Comparison of ENCODE assay signal across 26 cellular contexts in the genomic region with DNA sequence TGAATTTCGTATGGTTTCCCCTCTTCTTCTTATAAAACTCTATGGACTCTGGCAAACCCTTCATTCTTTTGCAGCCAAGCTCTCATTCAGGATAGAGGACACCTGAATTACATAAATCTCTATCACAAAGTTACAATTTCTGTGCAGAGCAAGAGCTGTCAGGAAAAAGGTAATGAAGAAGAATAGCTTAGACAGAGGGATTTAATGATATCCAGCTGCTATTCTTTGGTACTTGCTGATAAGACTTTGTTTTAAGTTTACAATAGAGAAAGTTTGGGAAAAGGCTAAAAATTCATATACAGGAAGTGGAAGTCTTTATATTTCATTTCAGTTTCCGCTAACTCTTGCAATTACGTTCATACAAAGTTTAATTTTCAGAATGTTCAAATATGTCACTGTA.
"Had no signal": no experiment of that assay in that cellular context is flagged by ENCODE, and none has a peak within 500 bp of the region (broad histone marks: within the 10 kb centered on the region; RNA-seq: fewer than 3 reads in every experiment).

No MANE protein-coding gene starts in this region.

- H3K4me1 ChIP-seq: right atrium auricular region, testis had no signal

- H2AFZ ChIP-seq: hepatocyte had no signal

- H3K4me2 ChIP-seq: hepatocyte, smooth muscle cell had no signal

- H3K36me3 Mint-ChIP-seq: natural killer cell treated with Interleukin-12 subunit alpha and Interleukin-12 subunit beta and Interleukin-15 and Interleukin-18, amount 100 ng/mL, for 72 hours had no signal

- H3K4me1 Mint-ChIP-seq: naive thymus-derived CD4-positive, alpha-beta T cell; stimulated activated naive B cell treated with anti-CD40 and anti-IgM and Interleukin-4, amounts not matched to agents 10 μg/mL and 1 μg/mL and 100 μg/mL, for 72 hours had no signal

- H3K9me3 Mint-ChIP-seq: natural killer cell treated with Interleukin-12 subunit alpha and Interleukin-12 subunit beta and Interleukin-15 and Interleukin-18, amount 100 ng/mL, for 72 hours; neural crest cell; stimulated activated naive B cell treated with anti-CD40 and anti-IgM and Interleukin-4, amounts not matched to agents 10 μg/mL and 1 μg/mL and 100 μg/mL, for 72 hours had no signal

- H3K9me3 ChIP-seq: left ventricle myocardium inferior, mucosa of descending colon, neutrophil, ovary, right atrium auricular region, right lobe of liver, stomach, testis, thyroid gland, transverse colon, upper lobe of right lung had no signal

- H3K4me3 ChIP-seq: hepatocyte, left ventricle myocardium inferior, lung, mucosa of descending colon, ovary, right atrium auricular region, right lobe of liver, smooth muscle cell, stomach, testis, thyroid gland, transverse colon, upper lobe of right lung had no signal

- H3K27ac ChIP-seq: hepatocyte, left ventricle myocardium inferior, neutrophil, ovary, right atrium auricular region, right lobe of liver, stomach, testis, thyroid gland, transverse colon, upper lobe of right lung had no signal

- H3K27me3 Mint-ChIP-seq: naive thymus-derived CD4-positive, alpha-beta T cell; natural killer cell treated with Interleukin-12 subunit alpha and Interleukin-12 subunit beta and Interleukin-15 and Interleukin-18, amount 100 ng/mL, for 72 hours; stimulated activated naive B cell treated with anti-CD40 and anti-IgM and Interleukin-4, amounts not matched to agents 10 μg/mL and 1 μg/mL and 100 μg/mL, for 72 hours had no signal

- H3K27ac Mint-ChIP-seq: naive thymus-derived CD4-positive, alpha-beta T cell; natural killer cell treated with Interleukin-12 subunit alpha and Interleukin-12 subunit beta and Interleukin-15 and Interleukin-18, amount 100 ng/mL, for 72 hours; progenitor cell of endocrine pancreas; stimulated activated naive B cell treated with anti-CD40 and anti-IgM and Interleukin-4, amounts not matched to agents 10 μg/mL and 1 μg/mL and 100 μg/mL, for 72 hours had no signal

- H3K36me3 ChIP-seq: left ventricle myocardium inferior, neutrophil, ovary, right atrium auricular region, right lobe of liver, stomach, thyroid gland, transverse colon, upper lobe of right lung had no signal

- H3K4me3 Mint-ChIP-seq: naive thymus-derived CD4-positive, alpha-beta T cell; natural killer cell treated with Interleukin-12 subunit alpha and Interleukin-12 subunit beta and Interleukin-15 and Interleukin-18, amount 100 ng/mL, for 72 hours; neural crest cell; stimulated activated naive B cell treated with anti-CD40 and anti-IgM and Interleukin-4, amounts not matched to agents 10 μg/mL and 1 μg/mL and 100 μg/mL, for 72 hours had no signal

- H3K27me3 ChIP-seq: hepatocyte, neutrophil, ovary, right atrium auricular region, right lobe of liver, stomach, testis, thyroid gland, transverse colon, upper lobe of right lung had no signal

- DNase-seq: islet precursor cell; left ventricle myocardium inferior; mesendoderm; midbrain; mucosa of descending colon; naive thymus-derived CD4-positive, alpha-beta T cell; occipital lobe; ovary; right lobe of liver; stimulated activated CD4-positive, alpha-beta T cell treated with anti-CD3 and anti-CD28 coated beads, Interleukin-2, amount 100 ng/mL, for 24 hours; stimulated activated CD4-positive, alpha-beta T cell treated with anti-CD3 and anti-CD28 coated beads, Interleukin-4, amount 100 ng/mL, for 1 hour; stimulated activated naive B cell treated with anti-CD40 and anti-IgM and Interleukin-4, amounts not matched to agents 10 μg/mL and 1 μg/mL and 100 μg/mL, for 72 hours; stimulated activated naive CD8-positive, alpha-beta T cell treated with anti-CD3 and anti-CD28 coated beads, Interleukin-15, Interleukin-2, amounts not matched to agents 100 U/mL and 50 U/mL, for 24 hours; stomach; testis; thyroid gland; transverse colon; upper lobe of right lung had no signal

- H3K79me2 ChIP-seq: hepatocyte had no signal
